Comparison of ENCODE assay signal across 22 cellular contexts in the genomic region with DNA sequence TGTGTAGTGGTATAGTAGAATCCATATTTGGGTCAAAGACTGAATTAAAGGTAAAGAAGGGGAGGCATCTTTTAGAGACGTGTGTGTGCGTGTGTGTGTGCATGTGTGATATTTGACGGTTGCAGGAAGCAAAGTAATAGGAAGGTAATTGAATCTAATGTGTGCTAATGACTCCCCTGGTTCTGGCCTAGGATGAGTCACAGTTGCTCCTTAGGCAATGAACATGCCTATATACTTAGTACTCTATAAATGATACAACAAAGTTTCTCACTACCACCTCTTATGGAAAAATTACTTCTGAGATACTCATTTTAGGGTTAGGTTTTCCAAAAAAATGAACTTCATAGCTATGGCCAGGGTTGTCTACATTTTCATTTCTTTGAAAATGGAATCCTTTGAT.
DNase-seq lines count a peak whose midpoint lies in the region; ATAC-seq and TF ChIP-seq lines count a peak whose summit lies in the region.
"Had no signal": no experiment of that assay in that cellular context is flagged by ENCODE, and none has a peak within 500 bp of the region (broad histone marks: within the 10 kb centered on the region; RNA-seq: fewer than 3 reads in every experiment).

No MANE protein-coding gene starts in this region.

- H3K4me1 ChIP-seq in adipocyte (ENCODE audit: control insufficient read depth, insufficient read depth, low read length) (no peaks in the 10 kb centered on the region), right lobe of liver (no peaks in the 10 kb centered on the region)
- H3K4me1 ChIP-seq: HAP-1, tibial nerve had no signal

- H3K27me3 ChIP-seq in adipocyte (replicated peaks; ENCODE audit: control insufficient read depth, insufficient read depth, low read length), result no peaks in the 10 kb centered on the region
- no peaks in the 10 kb centered on the region for H3K27me3 ChIP-seq in right lobe of liver
- H3K27me3 ChIP-seq: tibial nerve had no signal

- no peak for TF ChIP-seq POLR2A in right lobe of liver (IDR thresholded peaks at IDR 0.05)

- ATAC-seq in right lobe of liver (no peak), HG03280 (IDR thresholded peaks at IDR 0.05; ENCODE audit: unreplicated experiment) (no peak)
- ATAC-seq: activated naive CD8-positive, alpha-beta T cell treated with anti-CD3 and anti-CD28 coated beads, Interleukin-2, amount 50 U/mL, for 24 hours; K562; natural killer cell treated with Interleukin-12 subunit alpha and Interleukin-12 subunit beta and Interleukin-15 and Interleukin-18, amount 100 ng/mL, for 72 hours; stimulated activated naive CD8-positive, alpha-beta T cell treated with anti-CD3 and anti-CD28 coated beads, Interleukin-15, Interleukin-2, amounts not matched to agents 100 U/mL and 50 U/mL, for 24 hours had no signal

- DNase-seq in HCEC 1CT, result peak; percentile 82
- DNase-seq in adipocyte (ENCODE audit: low read depth), result peak; percentile 45
- DNase-seq in fibroblast of peridontal ligament (ENCODE audit: extremely low read depth), result peak; percentile 36
- DNase-seq in right lobe of liver, result no peak
- no peak for DNase-seq in hepatic stellate cell (ENCODE audit: low spot score)
- DNase-seq in activated CD4-positive, alpha-beta T cell treated with anti-CD3 and anti-CD28 coated beads, Interleukin-2, amount 50 U/mL, for 48 hours, result no peak
- DNase-seq: activated CD4-positive, alpha-beta T cell treated with anti-CD3 and anti-CD28 coated beads, Interleukin-2, amount 10 ng/mL, durations not matched to agents 24 days and 14 days; activated naive CD8-positive, alpha-beta T cell treated with anti-CD3 and anti-CD28 coated beads, Interleukin-2, amount 50 U/mL, for 24 hours; caudate nucleus; hippocampal formation; islet precursor cell; MV-4-11; NCI-H1930; stimulated activated naive CD8-positive, alpha-beta T cell treated with anti-CD3 and anti-CD28 coated beads, Interleukin-15, Interleukin-2, amounts not matched to agents 100 U/mL and 50 U/mL, for 24 hours; SW 1271 had no signal

- TF ChIP-seq CTCF in right lobe of liver (IDR thresholded peaks at IDR 0.05), result no peak

- 56% methylated on average over 2 of the region's 3 CpGs for WGBS in right lobe of liver (ENCODE audit: insufficient coverage, low coverage, low lambda C conversion rate, missing lambda C conversion rate)

- H3K9me3 ChIP-seq in adipocyte (ENCODE audit: control insufficient read depth, low read length) (no peaks in the 10 kb centered on the region), right lobe of liver (no peaks in the 10 kb centered on the region)
- H3K9me3 ChIP-seq: HAP-1, tibial nerve had no signal

- H3K36me3 ChIP-seq in adipocyte (ENCODE audit: control insufficient read depth, insufficient read depth, low read length, severe bottlenecking), result no peaks in the 10 kb centered on the region
- no peaks in the 10 kb centered on the region for H3K36me3 ChIP-seq in right lobe of liver
- H3K36me3 ChIP-seq: HAP-1, tibial nerve had no signal

- H3K27ac ChIP-seq in right lobe of liver, result no peak overlapping the region
- H3K27ac ChIP-seq: C4-2B, skin epidermis, tibial nerve had no signal

- H3K4me3 ChIP-seq in adipocyte (ENCODE audit: low read length) (no peak overlapping the region), right lobe of liver (no peak overlapping the region)
- H3K4me3 ChIP-seq: HAP-1, K562, skin epidermis, tibial nerve had no signal

- intact Hi-C loops in right lobe of liver (cut with DNase I), result no loop called here

- no peak overlapping the region for H3K9ac ChIP-seq in adipocyte (ENCODE audit: low read length)

Comparison
In these comparisons a context has a peak if more than half of its experiments do, and no peak if none do; other contexts are left out.
1. DNase-seq: peak in HCEC 1CT (single experiment), adipocyte (single experiment) and fibroblast of peridontal ligament (single experiment); none in right lobe of liver (0 of 3), hepatic stellate cell (single experiment) and activated CD4-positive, alpha-beta T cell treated with anti-CD3 and anti-CD28 coated beads, Interleukin-2, amount 50 U/mL, for 48 hours (0 of 2).